35 cellular contexts compared by ENCODE assay signal in genomic region chr4:105807496-105807895, GRCh38.
A peak's percentile ranks its signal among the peaks of the same experiment; 100 is the strongest.
DNase-seq lines count a peak whose midpoint lies in the region; ATAC-seq, FAIRE-seq and TF ChIP-seq lines count a peak whose summit lies in the region.
"Had no signal": no experiment of that assay in that cellular context is flagged by ENCODE, and none has a peak within 500 bp of the region (broad histone marks: within the 10 kb centered on the region; RNA-seq: fewer than 3 reads in every experiment).

No MANE protein-coding gene starts in this region.

- peaks cover 17% of the 10 kb centered on the region for H3K4me1 Mint-ChIP-seq in Caco-2 (ENCODE audit: low read depth, unreplicated experiment)
- peaks cover 30% of the 10 kb centered on the region for H3K4me1 Mint-ChIP-seq in T-helper 2 cell treated with Interferon-gamma antibody and Interleukin-4, amounts not matched to agents 5 μg/mL and 100 μg/mL, for 36 hours (ENCODE audit: low read depth)
- H3K4me1 Mint-ChIP-seq: memory B cell had no signal

- intact Hi-C loops in Caco-2 (cut with micrococcal nuclease; ENCODE audit: unreplicated experiment), result no loop called here

- H3K4me1 ChIP-seq in Caco-2, result no peaks in the 10 kb centered on the region
- H3K4me1 ChIP-seq: right atrium auricular region, spleen, uterus had no signal

- no peak overlapping the region for H3K4me3 ChIP-seq in Caco-2 (ENCODE audit: low read depth, low read length)
- H3K4me3 ChIP-seq in skeletal muscle cell (ENCODE audit: low read depth, low read length), result no peak overlapping the region
- H3K4me3 ChIP-seq: right atrium auricular region, uterus had no signal

- no peak for FAIRE-seq in urothelium cell line (lab: Jason Lieb, UNC)
- FAIRE-seq: GM12892, RCC 7860 had no signal

- CTCF ChIA-PET in Caco-2 (lab: Charles Lee), result no interaction called here

- BruUV-seq in Caco-2 (replicated peaks; lab: Mats Ljungman, UMichigan), result no TSS peak

- no peaks in the 10 kb centered on the region for H3K9me3 ChIP-seq in Caco-2
- H3K9me3 ChIP-seq: right atrium auricular region, spleen, uterus had no signal

- no peaks in the 10 kb centered on the region for H3K36me3 ChIP-seq in Caco-2 (ENCODE audit: control insufficient read depth, insufficient read depth, low read length)
- H3K36me3 ChIP-seq: right atrium auricular region, spleen, uterus had no signal

- POLR2A ChIA-PET in Caco-2 (lab: Charles Lee), result no interaction called here

- DNase-seq in Caco-2 (no peak), fibroblast of gingiva (ENCODE audit: low read depth) (peak; percentile 26), skeletal muscle cell (ENCODE audit: low read depth) (peak; percentile 4), urothelium cell line (ENCODE audit: low spot score) (no peak), HuH-7.5 (ENCODE audit: low spot score) (no peak)
- DNase-seq in T-helper 2 cell treated with Interferon-gamma antibody and Interleukin-4, amounts not matched to agents 5 μg/mL and 100 μg/mL, for 36 hours (ENCODE audit: low spot score), result no peak
- DNase-seq: ACHN; activated CD4-positive, alpha-beta T cell treated with anti-CD3 and anti-CD28 coated beads, Interleukin-2, amount 10 ng/mL, durations not matched to agents 24 days and 14 days; activated effector memory CD4-positive, alpha-beta T cell treated with anti-CD3 and anti-CD28 coated beads, Interleukin-2, amount 50 U/mL, for 16 hours; activated T-cell treated with anti-CD3 and anti-CD28 coated beads, Interleukin-2, amount 50 U/mL, for 24 hours; anterior cingulate cortex; CD8-positive, alpha-beta memory T cell; central memory CD4-positive, alpha-beta T cell; DMS153; endodermal cell; hypothalamus; immature natural killer cell; NCI-H1048; NCI-H1694 treated with DMSO at 0.1 percent for 48 hours; SIG-M5; spleen; stimulated activated CD8-positive, alpha-beta memory T cell treated with anti-CD3 and anti-CD28 coated beads, Interleukin-4, amount 100 ng/mL, for 48 hours; SW 1271; T-helper 9 cell; uterus had no signal

- H3K4me3 Mint-ChIP-seq in Caco-2 (ENCODE audit: unreplicated experiment), result no peak overlapping the region
- H3K4me3 Mint-ChIP-seq in T-helper 2 cell treated with Interferon-gamma antibody and Interleukin-4, amounts not matched to agents 5 μg/mL and 100 μg/mL, for 36 hours, result peak overlapping the region; percentile 6
- H3K4me3 Mint-ChIP-seq: activated CD4-positive, alpha-beta T cell treated with anti-CD3 and anti-CD28 coated beads, Interleukin-2, amount 10 ng/mL, durations not matched to agents 24 days and 14 days; activated naive CD8-positive, alpha-beta T cell; activated T-cell treated with anti-CD3 and anti-CD28 coated beads, Interleukin-2, amount 50 U/mL, for 24 hours; CD8-positive, alpha-beta memory T cell; dendritic cell treated with granulocyte-macrophage colony-stimulating factor and Interleukin-4, amounts not matched to agents 40 ng/mL and 50 ng/mL, for 4 days; endodermal cell; immature natural killer cell; memory B cell; stimulated activated naive CD8-positive, alpha-beta T cell treated with anti-CD3 and anti-CD28 coated beads, Interleukin-15, Interleukin-2, amounts not matched to agents 100 ng/mL and 50 ng/mL, for 24 hours had no signal

- no peaks in the 10 kb centered on the region for H3K9me3 Mint-ChIP-seq in Caco-2 (ENCODE audit: unreplicated experiment)
- H3K9me3 Mint-ChIP-seq in T-helper 2 cell treated with Interferon-gamma antibody and Interleukin-4, amounts not matched to agents 5 μg/mL and 100 μg/mL, for 36 hours, result no peaks in the 10 kb centered on the region
- H3K9me3 Mint-ChIP-seq: activated CD4-positive, alpha-beta T cell treated with anti-CD3 and anti-CD28 coated beads, Interleukin-2, amount 10 ng/mL, durations not matched to agents 24 days and 14 days; activated T-cell treated with anti-CD3 and anti-CD28 coated beads, Interleukin-2, amount 50 U/mL, for 24 hours; CD8-positive, alpha-beta memory T cell; dendritic cell treated with granulocyte-macrophage colony-stimulating factor and Interleukin-4, amounts not matched to agents 40 ng/mL and 50 ng/mL, for 4 days; endodermal cell; immature natural killer cell; memory B cell had no signal

- no peaks in the 10 kb centered on the region for H3K27me3 ChIP-seq in Caco-2 (replicated peaks; ENCODE audit: control insufficient read depth, insufficient read depth, low read length)
- H3K27me3 ChIP-seq: right atrium auricular region, spleen, uterus had no signal

- TF ChIP-seq CTCF in Caco-2 (IDR thresholded peaks at IDR 0.05; ENCODE audit: insufficient read depth in 1 of 2, low read depth in 1 of 2, low read length in 1 of 2, severe bottlenecking in 1 of 2, unreplicated experiment in 1 of 2), result no peak

- no peaks in the 10 kb centered on the region for H3K27me3 Mint-ChIP-seq in Caco-2 (ENCODE audit: insufficient read depth, unreplicated experiment)
- H3K27me3 Mint-ChIP-seq in T-helper 2 cell treated with Interferon-gamma antibody and Interleukin-4, amounts not matched to agents 5 μg/mL and 100 μg/mL, for 36 hours (ENCODE audit: low read depth), result no peaks in the 10 kb centered on the region
- H3K27me3 Mint-ChIP-seq: activated CD4-positive, alpha-beta T cell treated with anti-CD3 and anti-CD28 coated beads, Interleukin-2, amount 10 ng/mL, durations not matched to agents 24 days and 14 days; activated naive CD8-positive, alpha-beta T cell; activated T-cell treated with anti-CD3 and anti-CD28 coated beads, Interleukin-2, amount 50 U/mL, for 24 hours; CD8-positive, alpha-beta memory T cell; dendritic cell treated with granulocyte-macrophage colony-stimulating factor and Interleukin-4, amounts not matched to agents 40 ng/mL and 50 ng/mL, for 4 days; memory B cell; stimulated activated naive CD8-positive, alpha-beta T cell treated with anti-CD3 and anti-CD28 coated beads, Interleukin-15, Interleukin-2, amounts not matched to agents 100 ng/mL and 50 ng/mL, for 24 hours had no signal

- H3K27ac Mint-ChIP-seq in Caco-2 (ENCODE audit: unreplicated experiment), result peak overlapping the region; percentile 18
- no peak overlapping the region for H3K27ac Mint-ChIP-seq in T-helper 2 cell treated with Interferon-gamma antibody and Interleukin-4, amounts not matched to agents 5 μg/mL and 100 μg/mL, for 36 hours
- H3K27ac Mint-ChIP-seq: activated CD4-positive, alpha-beta T cell treated with anti-CD3 and anti-CD28 coated beads, Interleukin-2, amount 10 ng/mL, durations not matched to agents 24 days and 14 days; activated naive CD8-positive, alpha-beta T cell; activated T-cell treated with anti-CD3 and anti-CD28 coated beads, Interleukin-2, amount 50 U/mL, for 24 hours; dendritic cell treated with granulocyte-macrophage colony-stimulating factor and Interleukin-4, amounts not matched to agents 40 ng/mL and 50 ng/mL, for 4 days; endodermal cell; immature natural killer cell; memory B cell; stimulated activated naive CD8-positive, alpha-beta T cell treated with anti-CD3 and anti-CD28 coated beads, Interleukin-15, Interleukin-2, amounts not matched to agents 100 ng/mL and 50 ng/mL, for 24 hours had no signal

- H3K36me3 Mint-ChIP-seq in Caco-2 (ENCODE audit: insufficient read depth, unreplicated experiment), result no peaks in the 10 kb centered on the region
- H3K36me3 Mint-ChIP-seq in T-helper 2 cell treated with Interferon-gamma antibody and Interleukin-4, amounts not matched to agents 5 μg/mL and 100 μg/mL, for 36 hours (ENCODE audit: low read depth), result no peaks in the 10 kb centered on the region

- ATAC-seq in HG03354 (IDR thresholded peaks at IDR 0.05; ENCODE audit: poor library complexity, severe bottlenecking, unreplicated experiment), result no peak
- no peak for ATAC-seq in GM21528 (IDR thresholded peaks at IDR 0.05; ENCODE audit: low FRiP score, unreplicated experiment)
- ATAC-seq: left lobe of liver had no signal

Comparison
In these comparisons a context has a peak if more than half of its experiments do, and no peak if none do; other contexts are left out.
1. DNase-seq: peak in fibroblast of gingiva (single experiment) and skeletal muscle cell (single experiment); none in Caco-2 (0 of 2), T-helper 2 cell treated with Interferon-gamma antibody and Interleukin-4, amounts not matched to agents 5 μg/mL and 100 μg/mL, for 36 hours (single experiment), urothelium cell line (single experiment) and HuH-7.5 (single experiment).